In the genomic region with DNA sequence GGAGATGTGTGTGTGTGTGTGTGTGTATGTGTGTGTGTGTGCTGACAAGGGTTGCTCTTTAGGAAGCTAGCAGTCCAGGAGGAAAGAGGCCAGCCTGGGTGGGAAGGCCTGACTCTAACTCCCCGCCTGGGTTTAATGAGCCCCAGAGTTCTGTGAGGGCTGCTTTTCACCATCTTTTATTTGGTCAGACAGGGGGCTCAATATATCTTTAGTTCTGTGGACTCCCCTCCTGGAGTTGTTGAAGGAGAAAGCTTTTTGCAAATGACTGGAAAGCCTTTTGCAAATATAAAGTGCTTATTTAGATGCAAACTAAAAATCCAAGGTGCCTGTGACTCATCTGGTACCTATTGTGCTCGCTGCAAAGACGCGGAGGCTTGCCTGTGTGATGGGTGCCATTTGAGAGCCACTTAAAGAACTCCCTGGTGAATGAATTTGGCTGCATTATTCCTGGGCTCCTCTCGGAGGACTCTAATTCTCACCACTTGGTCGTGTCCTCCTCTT, we compare ENCODE assay signal across 22 cellular contexts. TPM values are rescaled to one million over a fixed set of nuclear protein-coding genes. Genes with fewer than 3 reads are reported as not detected.
DNase-seq lines count a peak whose midpoint lies in the region; ATAC-seq and TF ChIP-seq lines count a peak whose summit lies in the region.
"Had no signal": no experiment of that assay in that cellular context is flagged by ENCODE, and none has a peak within 500 bp of the region (broad histone marks: within the 10 kb centered on the region; RNA-seq: fewer than 3 reads in every experiment).

No MANE protein-coding gene starts in this region.

- H4K20me1 ChIP-seq in OCI-LY1 (ENCODE audit: insufficient read depth, low read length), result no peaks in the 10 kb centered on the region
- H4K20me1 ChIP-seq in PC-3 (ENCODE audit: low read length), result no peaks in the 10 kb centered on the region

- H3K27me3 ChIP-seq in CD8-positive, alpha-beta memory T cell (ENCODE audit: insufficient read depth, low read length, poor library complexity, severe bottlenecking), result no peaks in the 10 kb centered on the region
- no peaks in the 10 kb centered on the region for H3K27me3 ChIP-seq in HUES64 (ENCODE audit: insufficient read depth, low read length)
- H3K27me3 ChIP-seq in OCI-LY1 (ENCODE audit: insufficient read depth, low read length), result no peaks in the 10 kb centered on the region
- H3K27me3 ChIP-seq in iPS-20b (ENCODE audit: insufficient read depth, low read length), result 0 out of 2 replicates have a peak, but pooled peaks cover 8% of the 10 kb centered on the region
- H3K27me3 ChIP-seq in PC-3 (ENCODE audit: low read length), result peaks cover 26% of the 10 kb centered on the region

- H3K9me3 Mint-ChIP-seq in CD8-positive, alpha-beta memory T cell, result no peaks in the 10 kb centered on the region
- H3K9me3 Mint-ChIP-seq: effector memory CD8-positive, alpha-beta T cell had no signal

- POLR2A ChIA-PET in CD8-positive, alpha-beta memory T cell (lab: Charles Lee), result interaction anchor here (1.4 kb wide), 1 partner anchor 59 kb away, joined by 5 read pairs; no protein-coding TSS in a partner anchor
- POLR2A ChIA-PET in PC-3 (lab: Charles Lee; ENCODE audit: unreplicated experiment), result interaction anchor here (0.7 kb wide), 1 partner anchor 185 kb away, joined by 6 read pairs; no protein-coding TSS in a partner anchor

- H3K36me3 Mint-ChIP-seq in CD8-positive, alpha-beta memory T cell, result peaks cover 0 to 1% (median 0%) of the 10 kb centered on the region in 3 donors
- peaks cover 9% of the 10 kb centered on the region for H3K36me3 Mint-ChIP-seq in T-helper 17 cell (ENCODE audit: low read depth)

- H3K79me2 ChIP-seq in OCI-LY1 (ENCODE audit: insufficient read depth, low read length) (no peaks in the 10 kb centered on the region), PC-3 (ENCODE audit: low read length) (no peaks in the 10 kb centered on the region)

- H2AFZ ChIP-seq in OCI-LY1 (ENCODE audit: low read length) (0 out of 2 replicates have a peak overlapping the region, but pooled peaks have one; percentile 32), PC-3 (ENCODE audit: low read length) (no peak overlapping the region)

- H3F3A ChIP-seq in OCI-LY1 (ENCODE audit: insufficient read depth, low read length) (no peaks in the 10 kb centered on the region), PC-3 (ENCODE audit: low read length, unreplicated experiment) (no peaks in the 10 kb centered on the region)

- peak overlapping the region in 5 of 8 donors; percentile 52 to 71 (median 62) for H3K27ac Mint-ChIP-seq in CD8-positive, alpha-beta memory T cell
- no peak overlapping the region for H3K27ac Mint-ChIP-seq in T-helper 17 cell

- DNase-seq in CD8-positive, alpha-beta memory T cell, result no peak
- no peak for DNase-seq in T-helper 17 cell
- no peak for DNase-seq in PC-3
- no peak for DNase-seq in G401 (ENCODE audit: low spot score)
- DNase-seq: activated CD8-positive, alpha-beta memory T cell treated with anti-CD3 and anti-CD28 coated beads for 24 hours; amniotic stem cell; cerebellar nuclear complex; effector memory CD8-positive, alpha-beta T cell; MV-4-11; NCI-H510A had no signal

- H3K4me2 ChIP-seq in OCI-LY1 (ENCODE audit: low read length), result no peak overlapping the region
- H3K4me2 ChIP-seq in PC-3 (ENCODE audit: low read length), result no peak overlapping the region

- H3K9ac ChIP-seq in HUES64 (ENCODE audit: low read depth, low read length) (peak overlapping the region; percentile 27), OCI-LY1 (ENCODE audit: low read length) (no peak overlapping the region), iPS-20b (ENCODE audit: low read depth, low read length) (peak overlapping the region; percentile 58; the same call in 1 of the 2 replicates), PC-3 (ENCODE audit: low read length) (no peak overlapping the region)

- H3K36me3 ChIP-seq in CD8-positive, alpha-beta memory T cell (ENCODE audit: insufficient read depth, low read length), result no peaks in the 10 kb centered on the region
- no peaks in the 10 kb centered on the region for H3K36me3 ChIP-seq in HUES64 (ENCODE audit: insufficient read depth, low read length)
- H3K36me3 ChIP-seq in OCI-LY1 (ENCODE audit: insufficient read depth, low read length), result no peaks in the 10 kb centered on the region
- no peaks in the 10 kb centered on the region for H3K36me3 ChIP-seq in iPS-20b (ENCODE audit: insufficient read depth, low read depth, low read length)
- H3K36me3 ChIP-seq in PC-3 (ENCODE audit: low read depth, low read length), result no peaks in the 10 kb centered on the region

- H3K9me2 ChIP-seq in OCI-LY1 (ENCODE audit: low read depth, low read length) (no peaks in the 10 kb centered on the region), PC-3 (replicated peaks; ENCODE audit: low read length) (no peaks in the 10 kb centered on the region)

- H3K4me3 ChIP-seq in CD8-positive, alpha-beta memory T cell (ENCODE audit: low read length), result no peak overlapping the region
- H3K4me3 ChIP-seq in HUES64 (ENCODE audit: low read length) (peak overlapping the region; percentile 20), OCI-LY1 (ENCODE audit: low read depth, low read length, poor library complexity, severe bottlenecking) (no peak overlapping the region), iPS-20b (ENCODE audit: low read length) (peak overlapping the region; percentile 28; the same call in 1 of the 2 replicates), PC-3 (ENCODE audit: low read length) (no peak overlapping the region)

- peaks cover 10 to 19% (median 15%) of the 10 kb centered on the region in 3 donors for H3K4me1 Mint-ChIP-seq in CD8-positive, alpha-beta memory T cell
- H3K4me1 Mint-ChIP-seq in T-helper 17 cell, result peaks cover 15% of the 10 kb centered on the region

- no peak overlapping the region for H3K4me3 Mint-ChIP-seq in CD8-positive, alpha-beta memory T cell
- no peak overlapping the region for H3K4me3 Mint-ChIP-seq in T-helper 17 cell
- H3K4me3 Mint-ChIP-seq: effector memory CD8-positive, alpha-beta T cell had no signal

- intact Hi-C loops in PC-3 (cut with micrococcal nuclease), result loop anchor here (10.0 kb wide), 1 partner anchor 310 kb away; no protein-coding TSS in a partner anchor

- no TSS peak for BruUV-seq in PC-3 (replicated peaks; lab: Mats Ljungman, UMichigan)

- CTCF ChIA-PET in CD8-positive, alpha-beta memory T cell (lab: Charles Lee), result interaction anchor here (1.3 to 9.5 kb wide), 7 partner anchors 60 to 266 kb away, joined by 3 to 93 read pairs (median 8); partner anchors contain the start of gene TIGIT
- CTCF ChIA-PET in PC-3 (lab: Charles Lee), result interaction anchor here (0.9 kb wide), 1 partner anchor 142 kb away, joined by 3 read pairs; no protein-coding TSS in a partner anchor

- H3K27me3 Mint-ChIP-seq in CD8-positive, alpha-beta memory T cell, result no peaks in the 10 kb centered on the region
- H3K27me3 Mint-ChIP-seq in T-helper 17 cell, result peaks cover 13% of the 10 kb centered on the region
- H3K27me3 Mint-ChIP-seq: effector memory CD8-positive, alpha-beta T cell had no signal

- peaks cover 7% of the 10 kb centered on the region for H3K4me1 ChIP-seq in CD8-positive, alpha-beta memory T cell (ENCODE audit: insufficient read depth, low read length)
- H3K4me1 ChIP-seq in HUES64 (ENCODE audit: insufficient read depth, low read length) (peaks cover 59% of the 10 kb centered on the region), OCI-LY1 (ENCODE audit: insufficient read depth, low read length, severe bottlenecking) (peaks cover 5% of the 10 kb centered on the region), iPS-20b (ENCODE audit: insufficient read depth, low read length) (peaks cover 34% of the 10 kb centered on the region), PC-3 (ENCODE audit: insufficient read depth, low read length) (peaks cover 6% of the 10 kb centered on the region; the same call in 1 of the 2 replicates)

- WGBS in HUES64, result 8% methylated on average over 6 of the region's 6 CpGs

- in situ Hi-C loops in G401 (cut with HindIII; ENCODE audit: low sequenced_read_pairs), result no loop called here

- H3K27ac ChIP-seq in CD8-positive, alpha-beta memory T cell (ENCODE audit: low read depth, low read length), result no peak overlapping the region
- H3K27ac ChIP-seq in HUES64 (ENCODE audit: low read depth, low read length) (peak overlapping the region; percentile 96; the same call in 1 of the 2 replicates), OCI-LY1 (ENCODE audit: low read depth, low read length, poor library complexity, severe bottlenecking) (no peak overlapping the region), iPS-20b (ENCODE audit: low read length) (peak overlapping the region; percentile 53), PC-3 (ENCODE audit: low read length) (no peak overlapping the region)

- no peak for TF ChIP-seq CTCF in OCI-LY1 (IDR thresholded peaks at IDR 0.05; ENCODE audit: low read length)
- no peak for TF ChIP-seq CTCF in PC-3 (conservative IDR thresholded peaks at IDR 0.05; ENCODE audit: low read depth, low read length)

- no peak for ATAC-seq in T-helper 17 cell
- ATAC-seq in HG03196 (IDR thresholded peaks at IDR 0.05; ENCODE audit: unreplicated experiment), result no peak
- no peak for ATAC-seq in PC-3
- ATAC-seq: activated CD4-positive, CD25-positive, alpha-beta regulatory T cell treated with anti-CD3 and anti-CD28 coated beads, Interleukin-2, amount 50 U/mL, for 24 hours; effector memory CD8-positive, alpha-beta T cell; left lobe of liver; sciatic nerve had no signal

- no peaks in the 10 kb centered on the region for H3K9me3 ChIP-seq in CD8-positive, alpha-beta memory T cell (ENCODE audit: low read length)
- no peaks in the 10 kb centered on the region for H3K9me3 ChIP-seq in HUES64 (ENCODE audit: insufficient read depth, low read depth, low read length)
- H3K9me3 ChIP-seq in OCI-LY1 (ENCODE audit: low read length), result no peaks in the 10 kb centered on the region
- H3K9me3 ChIP-seq in iPS-20b (ENCODE audit: insufficient read depth, low read depth, low read length), result no peaks in the 10 kb centered on the region
- no peaks in the 10 kb centered on the region for H3K9me3 ChIP-seq in T-helper 17 cell (ENCODE audit: control insufficient read depth, low read length, poor library complexity, severe bottlenecking)
- H3K9me3 ChIP-seq in PC-3 (ENCODE audit: low read length), result no peaks in the 10 kb centered on the region

RNA-seq across cellular contexts. Expression of gene DRD3, which starts 24.5 kb away (rescaled TPM):
- under 1 TPM in 1 of 2 experiments, not detected in 1; 0.13 TPM for total RNA-seq in CD8-positive, alpha-beta memory T cell
- polyA plus RNA-seq in CD8-positive, alpha-beta memory T cell, result not detected
- 0.15 TPM for polyA plus RNA-seq in HUES64 (2013, experiment 1 of 2)
- polyA plus RNA-seq in HUES64 (2013, experiment 2 of 2), result 0.32 TPM
- not detected for total RNA-seq in T-helper 17 cell
- total RNA-seq in PC-3 (2014; rRNA removed), result not detected in 2 replicates
- not detected in 2 replicates for total RNA-seq in G401 (2014; rRNA removed; shearing (Covaris generic))
- total RNA-seq: left lobe of liver; mononuclear cell; OCI-LY7; osteocyte; sciatic nerve; T-helper 2 cell treated with Interferon-gamma antibody and Interleukin-4, amounts not matched to agents 100 ng/mL and 5 ng/mL, for 36 hours; urinary bladder had no signal
- polyA plus RNA-seq: urinary bladder had no signal

Comparison
In these comparisons a context has a peak if more than half of its experiments do, and no peak if none do; other contexts are left out.
1. H3K27ac ChIP-seq: peak in HUES64 (single experiment) and iPS-20b (single experiment); none in CD8-positive, alpha-beta memory T cell (single experiment), OCI-LY1 (single experiment) and PC-3 (single experiment).
2. H3K4me3 ChIP-seq: peak in HUES64 (single experiment) and iPS-20b (single experiment); none in CD8-positive, alpha-beta memory T cell (single experiment), OCI-LY1 (single experiment) and PC-3 (single experiment).
3. H3K9ac ChIP-seq: peak in HUES64 (single experiment) and iPS-20b (single experiment); none in OCI-LY1 (single experiment) and PC-3 (single experiment).